11 cellular contexts compared by ENCODE assay signal in the genomic region with DNA sequence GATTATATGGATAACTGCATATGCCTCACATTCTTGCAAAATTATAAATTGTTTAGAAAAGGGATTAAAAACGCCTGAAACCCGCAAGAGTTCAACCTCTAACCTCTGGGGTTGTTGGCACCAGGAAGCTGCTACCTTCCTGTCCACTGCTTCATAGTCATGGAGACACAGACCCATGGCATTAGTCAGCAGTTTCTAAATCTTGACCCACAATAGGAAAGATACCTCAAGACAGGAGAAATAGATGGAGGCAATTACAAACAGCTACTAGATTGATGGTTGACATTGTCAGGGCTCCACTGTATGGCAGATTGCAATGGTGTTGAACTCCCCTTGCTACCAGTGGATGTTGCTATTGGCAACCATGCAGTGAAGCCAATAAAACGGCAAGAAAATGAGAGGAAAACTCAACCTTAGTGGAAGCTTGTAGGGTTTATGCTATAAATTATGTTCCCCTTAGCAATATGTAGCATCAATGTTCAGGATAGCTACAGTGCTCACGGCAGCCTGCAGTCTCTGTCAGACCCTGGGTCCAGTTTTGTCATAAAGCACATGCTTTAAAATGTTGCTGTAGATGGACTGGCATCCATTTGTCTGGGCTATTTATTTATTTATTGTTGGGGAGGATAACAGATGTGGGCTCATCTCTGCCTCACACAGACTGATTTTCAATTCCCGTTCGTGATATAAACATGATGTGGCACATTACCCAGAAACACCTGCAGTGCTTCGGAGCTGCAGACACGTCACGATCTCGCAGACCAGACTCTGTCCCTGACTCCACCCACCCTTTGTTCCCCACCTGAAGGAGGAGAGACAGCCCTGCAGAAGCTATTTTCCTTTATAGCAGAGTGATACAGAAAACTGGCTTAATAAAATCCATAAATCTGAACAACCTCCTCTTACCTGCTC.
A peak's percentile ranks its signal among the peaks of the same experiment; 100 is the strongest.
DNase-seq lines count a peak whose midpoint lies in the region; TF ChIP-seq lines count a peak whose summit lies in the region.
"Had no signal": no experiment of that assay in that cellular context is flagged by ENCODE, and none has a peak within 500 bp of the region (broad histone marks: within the 10 kb centered on the region; RNA-seq: fewer than 3 reads in every experiment).

No MANE protein-coding gene starts in this region.

- no peak overlapping the region for H3K27ac Mint-ChIP-seq in nephron progenitor cell

- H3K27me3 Mint-ChIP-seq in nephron progenitor cell (ENCODE audit: low read depth, poor library complexity), result peaks cover 3% of the 10 kb centered on the region

- TF ChIP-seq CTCF in GM13976 (IDR thresholded peaks at IDR 0.05; ENCODE audit: borderline replicate concordance, control extremely low read depth, extremely low read depth, insufficient read depth, missing control alignments) (no peak), nephron progenitor cell (IDR thresholded peaks at IDR 0.05) (no peak)

- H3K36me3 Mint-ChIP-seq in nephron progenitor cell (ENCODE audit: low read depth), result no peaks in the 10 kb centered on the region

- DNase-seq in GM13976 (ENCODE audit: low spot score) (peak; percentile 27), LHCN-M2 (ENCODE audit: low read depth) (peak; percentile 20), SHP77 treated with DMSO at 0.1 percent for 48 hours (lab: John Stamatoyannopoulos, UW) (peak; percentile 9), kidney tubule cell (ENCODE audit: low spot score) (peak; percentile 17), middle frontal gyrus (ENCODE audit: extremely low spot score, low spot score) (no peak), COLO829 (ENCODE audit: low spot score) (no peak), A172 (ENCODE audit: low spot score) (no peak), nephron progenitor cell (no peak)
- DNase-seq: activated CD4-positive, alpha-beta T cell treated with anti-CD3 and anti-CD28 coated beads, Interleukin-2, amount 50 U/mL, for 48 hours; stimulated activated CD4-positive, alpha-beta T cell treated with anti-CD3 and anti-CD28 coated beads, Interleukin-15, amount 100 ng/mL, for 24 hours had no signal

- H3K9me3 Mint-ChIP-seq in nephron progenitor cell, result no peaks in the 10 kb centered on the region
- H3K9me3 Mint-ChIP-seq: neural crest cell had no signal

- in situ Hi-C loops in GM13976 (cut with MboI; ENCODE audit: low sequenced_read_pairs, unreplicated experiment), result no loop called here

- no peak overlapping the region for H3K4me3 Mint-ChIP-seq in nephron progenitor cell
- H3K4me3 Mint-ChIP-seq: neural crest cell had no signal

- peaks cover 65% of the 10 kb centered on the region for H3K4me1 Mint-ChIP-seq in nephron progenitor cell

Comparison
In these comparisons a context has a peak if more than half of its experiments do, and no peak if none do; other contexts are left out.
1. DNase-seq: peak in GM13976 (single experiment), LHCN-M2 (single experiment), SHP77 treated with DMSO at 0.1 percent for 48 hours (single experiment) and kidney tubule cell (single experiment); none in middle frontal gyrus (single experiment), COLO829 (single experiment), A172 (single experiment) and nephron progenitor cell (single experiment).